8 cellular contexts compared by ENCODE assay signal in genomic region chr7:26864309-26865093, GRCh38. TPM values are rescaled to one million over a fixed set of nuclear protein-coding genes. Genes with fewer than 3 reads are reported as not detected.
DNase-seq lines count a peak whose midpoint lies in the region; ATAC-seq and TF ChIP-seq lines count a peak whose summit lies in the region.

Gene SKAP2 (minus strand): TSS chr7:26864590. CDS start chr7:26864429, 161 bp downstream.

- H3K36me3 ChIP-seq in prostate gland (no peaks in the 10 kb centered on the region), urinary bladder (ENCODE audit: insufficient read depth) (no peaks in the 10 kb centered on the region)

- TF ChIP-seq POLR2A in prostate gland (IDR thresholded peaks at IDR 0.05), result peak; percentile 88

- no peaks in the 10 kb centered on the region for H3K4me1 ChIP-seq in prostate gland (replicated peaks)
- H3K4me1 ChIP-seq in urinary bladder (ENCODE audit: insufficient read depth), result no peaks in the 10 kb centered on the region

- H3K27me3 ChIP-seq in prostate gland (replicated peaks; ENCODE audit: insufficient read depth), result no peaks in the 10 kb centered on the region

- H3K27ac ChIP-seq in prostate gland (peak within 1 kb of the TSS; percentile 93 to 97), urinary bladder (ENCODE audit: low read depth) (peak within 1 kb of the TSS; percentile 91)

- H3K9me3 ChIP-seq in prostate gland, result no peaks in the 10 kb centered on the region

- DNase-seq in NCI-H1436 (lab: John Stamatoyannopoulos, UW), result peak; percentile 98
- peak; percentile 57 to 93 (median 76) for DNase-seq in T-helper 2 cell
- DNase-seq in anterior cingulate cortex (lab: John Stamatoyannopoulos, UW), result peak; percentile 63 to 98 (median 94)
- peak; percentile 96 for DNase-seq in left ventricle myocardium superior
- DNase-seq in prostate gland (ENCODE audit: low spot score), result peak; percentile 99

- peak within 1 kb of the TSS; percentile 73 for H3K4me3 ChIP-seq in GM12875 (ENCODE audit: low read depth, low read length)
- H3K4me3 ChIP-seq in prostate gland, result peak within 1 kb of the TSS; percentile 78 to 87
- H3K4me3 ChIP-seq in urinary bladder (ENCODE audit: low read depth, low read length), result peak within 1 kb of the TSS; percentile 64

- ATAC-seq in HG02759 (IDR thresholded peaks at IDR 0.05; ENCODE audit: unreplicated experiment) (peak; percentile 96), left ventricle myocardium superior (peak; percentile 100)

- intact Hi-C loops in left ventricle myocardium superior (cut with micrococcal nuclease) (no loop called here), prostate gland (cut with DNase I) (loop anchor here (5.0 to 10.0 kb wide), 4 partner anchors 182 to 490 kb away; partner anchors contain the start of genes HOXA1 and HOXA4)

- under 1% methylated on average over 51 of the region's 52 CpGs for WGBS in prostate gland
- WGBS in urinary bladder, result under 1% methylated on average over 52 of the region's 52 CpGs

- no peak for TF ChIP-seq CTCF in GM12875 (IDR thresholded peaks at IDR 0.05; ENCODE audit: borderline replicate concordance, insufficient read depth, low read depth, low read length)
- no peak for TF ChIP-seq CTCF in prostate gland (IDR thresholded peaks at IDR 0.05)

RNA-seq across cellular contexts. Expression of gene SKAP2, which starts in this region (rescaled TPM):
- total RNA-seq in left ventricle myocardium superior (5.5 TPM), prostate gland (10 to 100 TPM; 16.1 to 25.6 TPM), urinary bladder (22.0 TPM)
- polyA plus RNA-seq in urinary bladder, result 27.2 TPM

Comparison
In these comparisons a context has a peak if more than half of its experiments do, and no peak if none do; other contexts are left out.
1. Peak in every context shown above with its lines: DNase-seq, ATAC-seq, H3K4me3 ChIP-seq and H3K27ac ChIP-seq.